Comparison of ENCODE assay signal across 8 cellular contexts in the genomic region with DNA sequence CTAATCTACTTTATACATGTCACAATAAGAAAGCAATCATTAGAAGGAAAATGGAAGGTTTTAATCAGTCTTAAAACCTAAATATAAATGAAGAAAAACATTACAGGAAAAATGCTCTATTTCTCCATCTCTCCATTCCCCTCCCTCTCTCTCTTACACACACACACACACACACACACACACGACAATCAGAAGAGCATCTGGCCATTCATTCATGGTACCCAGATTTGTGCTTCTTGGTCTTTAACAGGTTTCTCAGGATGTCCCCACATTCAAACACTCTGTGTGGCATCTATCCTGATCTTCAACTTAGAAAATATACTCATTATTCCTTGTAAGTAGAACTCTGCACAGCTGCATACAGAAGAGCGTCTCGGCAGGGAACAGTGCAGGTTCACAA. TPM values are rescaled to one million over a fixed set of nuclear protein-coding genes. Genes with fewer than 3 reads are reported as not detected.
A peak's percentile ranks its signal among the peaks of the same experiment; 100 is the strongest.
DNase-seq lines count a peak whose midpoint lies in the region; ATAC-seq, FAIRE-seq and TF ChIP-seq lines count a peak whose summit lies in the region.

No MANE protein-coding gene starts in this region.

- DNase-seq in activated T-cell treated with anti-CD3 and anti-CD28 coated beads, Interleukin-2, amount 50 U/mL, for 72 hours = no peak
- DNase-seq in activated T-cell treated with anti-CD3 and anti-CD28 coated beads, Interleukin-2, amount 50 U/mL, for 48 hours = no peak
- DNase-seq in activated naive CD8-positive, alpha-beta T cell treated with anti-CD3 and anti-CD28 coated beads for 36 hours = no peak
- DNase-seq in left kidney (ENCODE audit: low read depth, low spot score) (peak; percentile 23), type B pancreatic cell (ENCODE audit: extremely low spot score, unreplicated experiment) (no peak), NCI-H1092 treated with DMSO at 0.1 percent for 48 hours (lab: John Stamatoyannopoulos, UW) (no peak), urothelium cell line (ENCODE audit: low spot score) (no peak), NCI-H1694 treated with DMSO at 0.1 percent for 48 hours (lab: John Stamatoyannopoulos, UW) (no peak)

- TF ChIP-seq CTCF in type B pancreatic cell (conservative IDR thresholded peaks at IDR 0.05) = no peak

- FAIRE-seq in urothelium cell line (lab: Jason Lieb, UNC) = no peak

- no peaks in the 10 kb centered on the region for H3K27me3 Mint-ChIP-seq in activated T-cell treated with anti-CD3 and anti-CD28 coated beads, Interleukin-2, amount 50 U/mL, for 72 hours (ENCODE audit: low read depth)
- no peaks in the 10 kb centered on the region for H3K27me3 Mint-ChIP-seq in activated naive CD8-positive, alpha-beta T cell treated with anti-CD3 and anti-CD28 coated beads for 36 hours
- H3K27me3 Mint-ChIP-seq in type B pancreatic cell = no peaks in the 10 kb centered on the region

- ATAC-seq in activated T-cell treated with anti-CD3 and anti-CD28 coated beads, Interleukin-2, amount 50 U/mL, for 72 hours (replicated peaks in 1 of 2) = no peak

- H3K36me3 Mint-ChIP-seq in activated T-cell treated with anti-CD3 and anti-CD28 coated beads, Interleukin-2, amount 50 U/mL, for 72 hours (ENCODE audit: insufficient read depth in 2 of 2) = peaks cover 5 to 13% of the 10 kb centered on the region in 2 donors
- H3K36me3 Mint-ChIP-seq in activated naive CD8-positive, alpha-beta T cell treated with anti-CD3 and anti-CD28 coated beads for 36 hours = peaks cover 20% of the 10 kb centered on the region
- H3K36me3 Mint-ChIP-seq in type B pancreatic cell = no peaks in the 10 kb centered on the region

- H3K4me1 Mint-ChIP-seq in activated T-cell treated with anti-CD3 and anti-CD28 coated beads, Interleukin-2, amount 50 U/mL, for 72 hours (ENCODE audit: low read depth) = peaks cover 59% of the 10 kb centered on the region
- H3K4me1 Mint-ChIP-seq in activated naive CD8-positive, alpha-beta T cell treated with anti-CD3 and anti-CD28 coated beads for 36 hours = peaks cover 52% of the 10 kb centered on the region
- H3K4me1 Mint-ChIP-seq in type B pancreatic cell (ENCODE audit: unreplicated experiment) = peaks cover 20% of the 10 kb centered on the region

- peak overlapping the region; percentile 99 for H3K27ac Mint-ChIP-seq in activated T-cell treated with anti-CD3 and anti-CD28 coated beads, Interleukin-2, amount 50 U/mL, for 72 hours
- H3K27ac Mint-ChIP-seq in activated naive CD8-positive, alpha-beta T cell treated with anti-CD3 and anti-CD28 coated beads for 36 hours = peak overlapping the region; percentile 99
- H3K27ac Mint-ChIP-seq in type B pancreatic cell = peak overlapping the region; percentile 100

- no peaks in the 10 kb centered on the region for H3K9me3 Mint-ChIP-seq in activated T-cell treated with anti-CD3 and anti-CD28 coated beads, Interleukin-2, amount 50 U/mL, for 72 hours
- no peaks in the 10 kb centered on the region for H3K9me3 Mint-ChIP-seq in activated naive CD8-positive, alpha-beta T cell treated with anti-CD3 and anti-CD28 coated beads for 36 hours
- no peaks in the 10 kb centered on the region for H3K9me3 Mint-ChIP-seq in type B pancreatic cell

- H3K4me3 Mint-ChIP-seq in activated T-cell treated with anti-CD3 and anti-CD28 coated beads, Interleukin-2, amount 50 U/mL, for 72 hours = peak overlapping the region; percentile 96 to 99
- peak overlapping the region; percentile 98 for H3K4me3 Mint-ChIP-seq in activated naive CD8-positive, alpha-beta T cell treated with anti-CD3 and anti-CD28 coated beads for 36 hours
- peak overlapping the region; percentile 100 for H3K4me3 Mint-ChIP-seq in type B pancreatic cell

RNA-seq across cellular contexts. Expression of a gene that starts 0.8 kb away (rescaled TPM):
- total RNA-seq in activated T-cell treated with anti-CD3 and anti-CD28 coated beads, Interleukin-2, amount 50 U/mL, for 72 hours = 10 to 100 TPM; 22.5 to 29.0 TPM
- 10 to 100 TPM; 22.5 to 23.6 TPM for total RNA-seq in activated naive CD8-positive, alpha-beta T cell treated with anti-CD3 and anti-CD28 coated beads for 36 hours
- total RNA-seq in type B pancreatic cell (ENCODE audit: low replicate concordance) = 12.3 and 18.9 TPM in 2 replicates

RNA-seq across cellular contexts. Expression of a gene that starts 16.6 kb away (rescaled TPM):
- total RNA-seq in activated T-cell treated with anti-CD3 and anti-CD28 coated beads, Interleukin-2, amount 50 U/mL, for 72 hours = 100 to 1,000 TPM; 245 TPM
- 100 to 1,000 TPM; 187 to 190 TPM for total RNA-seq in activated naive CD8-positive, alpha-beta T cell treated with anti-CD3 and anti-CD28 coated beads for 36 hours
- 158 and 217 TPM in 2 replicates for total RNA-seq in type B pancreatic cell (ENCODE audit: low replicate concordance)
